16 cellular contexts compared by ENCODE assay signal in the genomic region with DNA sequence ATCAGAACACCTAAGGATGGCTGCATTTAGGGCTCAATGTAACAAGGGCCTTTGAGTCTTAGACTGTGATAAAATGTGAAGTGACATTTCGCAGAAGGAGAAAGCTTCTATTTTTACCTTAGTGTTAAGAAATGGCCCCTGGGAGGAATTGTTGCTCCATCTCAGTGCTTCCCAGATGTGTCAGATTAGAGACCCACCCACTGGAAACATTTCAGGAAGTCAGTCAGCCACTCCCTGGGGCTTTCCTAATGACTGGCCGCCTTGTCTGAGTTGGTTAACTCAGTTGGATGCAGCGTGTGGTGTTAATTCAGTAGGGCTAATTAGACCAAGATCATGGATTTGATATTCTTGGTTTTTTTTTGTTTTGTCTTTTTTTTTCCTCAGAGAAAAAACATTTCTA.
DNase-seq lines count a peak whose midpoint lies in the region; ATAC-seq and TF ChIP-seq lines count a peak whose summit lies in the region.
"Had no signal": no experiment of that assay in that cellular context is flagged by ENCODE, and none has a peak within 500 bp of the region (broad histone marks: within the 10 kb centered on the region; RNA-seq: fewer than 3 reads in every experiment).

No MANE protein-coding gene starts in this region.

- H3K4me1 ChIP-seq in left ventricle myocardium inferior (peaks cover 16% of the 10 kb centered on the region), gastrocnemius medialis (no peaks in the 10 kb centered on the region)
- H3K4me1 ChIP-seq: thyroid gland had no signal

- no peaks in the 10 kb centered on the region for H3K27me3 Mint-ChIP-seq in activated T-helper 1 cell treated with anti-CD3 and anti-CD28 coated beads, Interleukin-12 subunit alpha, Interleukin-12 subunit beta, Interleukin-2, Interleukin-4 antibody, amounts not matched to agents 30 ng/mL and 10 ng/mL and 1 ng/mL, durations not matched to agents 14 hours and 24 hours and 36 hours (ENCODE audit: insufficient read depth)
- no peaks in the 10 kb centered on the region for H3K27me3 Mint-ChIP-seq in activated naive CD8-positive, alpha-beta T cell treated with anti-CD3 and anti-CD28 coated beads, Interleukin-2, amount 50 U/mL, for 24 hours
- H3K27me3 Mint-ChIP-seq: IgD-negative memory B cell had no signal

- H3K4me3 ChIP-seq in left ventricle myocardium inferior (no peak overlapping the region), gastrocnemius medialis (no peak overlapping the region)
- H3K4me3 ChIP-seq: thyroid gland had no signal

- H3K4me3 Mint-ChIP-seq in activated T-helper 1 cell treated with anti-CD3 and anti-CD28 coated beads, Interleukin-12 subunit alpha, Interleukin-12 subunit beta, Interleukin-2, Interleukin-4 antibody, amounts not matched to agents 30 ng/mL and 10 ng/mL and 1 ng/mL, durations not matched to agents 14 hours and 24 hours and 36 hours = no peak overlapping the region
- H3K4me3 Mint-ChIP-seq in activated naive CD8-positive, alpha-beta T cell treated with anti-CD3 and anti-CD28 coated beads, Interleukin-2, amount 50 U/mL, for 24 hours = no peak overlapping the region
- H3K4me3 Mint-ChIP-seq: activated naive CD4-positive, alpha-beta T cell treated with anti-CD3 and anti-CD28 coated beads for 36 hours; IgD-negative memory B cell had no signal

- H3K27me3 ChIP-seq in left ventricle myocardium inferior (ENCODE audit: low read depth) = no peaks in the 10 kb centered on the region
- no peaks in the 10 kb centered on the region for H3K27me3 ChIP-seq in gastrocnemius medialis
- H3K27me3 ChIP-seq: thyroid gland had no signal

- H3K27ac ChIP-seq in left ventricle myocardium inferior (replicated peaks) = peak overlapping the region; percentile 36
- H3K27ac ChIP-seq in gastrocnemius medialis = no peak overlapping the region
- H3K27ac ChIP-seq: thyroid gland had no signal

- H3K9me3 ChIP-seq in left ventricle myocardium inferior (replicated peaks) (no peaks in the 10 kb centered on the region), gastrocnemius medialis (no peaks in the 10 kb centered on the region)
- H3K9me3 ChIP-seq: thyroid gland had no signal

- DNase-seq in M059J (ENCODE audit: low read depth) = peak; percentile 6
- DNase-seq in astrocyte of the hippocampus (ENCODE audit: low read depth, low spot score) = peak; percentile 35
- peak; percentile 43 for DNase-seq in left ventricle myocardium inferior
- DNase-seq in gastrocnemius medialis = peak; percentile 29 to 64
- DNase-seq in activated T-helper 1 cell treated with anti-CD3 and anti-CD28 coated beads, Interleukin-12 subunit alpha, Interleukin-12 subunit beta, Interleukin-2, Interleukin-4 antibody, amounts not matched to agents 30 ng/mL and 10 ng/mL and 1 ng/mL, durations not matched to agents 14 hours and 24 hours and 36 hours (ENCODE audit: low spot score) = no peak
- no peak for DNase-seq in NCI-H510A treated with DMSO at 0.1 percent for 48 hours (lab: John Stamatoyannopoulos, UW)
- DNase-seq in Kasumi-1 (lab: John Stamatoyannopoulos, UW) = no peak
- no peak for DNase-seq in activated naive CD8-positive, alpha-beta T cell treated with anti-CD3 and anti-CD28 coated beads, Interleukin-2, amount 50 U/mL, for 24 hours
- DNase-seq: activated CD8-positive, alpha-beta memory T cell treated with anti-CD3 and anti-CD28 coated beads for 24 hours; activated naive CD4-positive, alpha-beta T cell treated with anti-CD3 and anti-CD28 coated beads for 36 hours; DND-41; PC-3; small intestine; thyroid gland had no signal

- H3K36me3 ChIP-seq in left ventricle myocardium inferior = no peaks in the 10 kb centered on the region
- no peaks in the 10 kb centered on the region for H3K36me3 ChIP-seq in gastrocnemius medialis
- H3K36me3 ChIP-seq: thyroid gland had no signal

- H3K36me3 Mint-ChIP-seq in activated T-helper 1 cell treated with anti-CD3 and anti-CD28 coated beads, Interleukin-12 subunit alpha, Interleukin-12 subunit beta, Interleukin-2, Interleukin-4 antibody, amounts not matched to agents 30 ng/mL and 10 ng/mL and 1 ng/mL, durations not matched to agents 14 hours and 24 hours and 36 hours (ENCODE audit: low read depth) = no peaks in the 10 kb centered on the region
- no peaks in the 10 kb centered on the region for H3K36me3 Mint-ChIP-seq in activated naive CD8-positive, alpha-beta T cell treated with anti-CD3 and anti-CD28 coated beads, Interleukin-2, amount 50 U/mL, for 24 hours (ENCODE audit: low read depth)
- H3K36me3 Mint-ChIP-seq: IgD-negative memory B cell had no signal

- TF ChIP-seq CTCF in left ventricle myocardium inferior (IDR thresholded peaks at IDR 0.05; ENCODE audit: borderline replicate concordance) (no peak), gastrocnemius medialis (IDR thresholded peaks at IDR 0.05 in 4 of 5, conservative IDR thresholded peaks at IDR 0.05 in 1 of 5) (no peak)

- H3K4me1 Mint-ChIP-seq in activated T-helper 1 cell treated with anti-CD3 and anti-CD28 coated beads, Interleukin-12 subunit alpha, Interleukin-12 subunit beta, Interleukin-2, Interleukin-4 antibody, amounts not matched to agents 30 ng/mL and 10 ng/mL and 1 ng/mL, durations not matched to agents 14 hours and 24 hours and 36 hours (ENCODE audit: low read depth) = no peaks in the 10 kb centered on the region
- H3K4me1 Mint-ChIP-seq in activated naive CD8-positive, alpha-beta T cell treated with anti-CD3 and anti-CD28 coated beads, Interleukin-2, amount 50 U/mL, for 24 hours = no peaks in the 10 kb centered on the region
- H3K4me1 Mint-ChIP-seq: IgD-negative memory B cell had no signal

- intact Hi-C loops in left ventricle myocardium inferior (cut with micrococcal nuclease) (no loop called here), gastrocnemius medialis (cut with DNase I; ENCODE audit: low total_unique reads) (no loop called here)
- intact Hi-C loops in activated T-helper 1 cell treated with anti-CD3 and anti-CD28 coated beads, Interleukin-12 subunit alpha, Interleukin-12 subunit beta, Interleukin-2, Interleukin-4 antibody, amounts not matched to agents 30 ng/mL and 10 ng/mL and 1 ng/mL, durations not matched to agents 14 hours and 24 hours and 36 hours (cut with micrococcal nuclease) = no loop called here

- TF ChIP-seq POLR2A in gastrocnemius medialis (IDR thresholded peaks at IDR 0.05) = no peak

- in situ Hi-C loops in gastrocnemius medialis (cut with MboI; ENCODE audit: low sequenced_read_pairs in 4 of 4) = loop anchor here in 2 of 4 donors (25.0 kb wide), 3 partner anchors 99 to 1251 kb away; no protein-coding TSS in a partner anchor

- H3K9me3 Mint-ChIP-seq in activated T-helper 1 cell treated with anti-CD3 and anti-CD28 coated beads, Interleukin-12 subunit alpha, Interleukin-12 subunit beta, Interleukin-2, Interleukin-4 antibody, amounts not matched to agents 30 ng/mL and 10 ng/mL and 1 ng/mL, durations not matched to agents 14 hours and 24 hours and 36 hours = no peaks in the 10 kb centered on the region
- H3K9me3 Mint-ChIP-seq in activated naive CD8-positive, alpha-beta T cell treated with anti-CD3 and anti-CD28 coated beads, Interleukin-2, amount 50 U/mL, for 24 hours = no peaks in the 10 kb centered on the region
- H3K9me3 Mint-ChIP-seq: activated naive CD4-positive, alpha-beta T cell treated with anti-CD3 and anti-CD28 coated beads for 36 hours had no signal

- ATAC-seq in gastrocnemius medialis = peak; percentile 75 to 76
- no peak for ATAC-seq in activated naive CD8-positive, alpha-beta T cell treated with anti-CD3 and anti-CD28 coated beads, Interleukin-2, amount 50 U/mL, for 24 hours
- ATAC-seq: HCT116, PC-3 had no signal

- no peak overlapping the region for H3K27ac Mint-ChIP-seq in activated T-helper 1 cell treated with anti-CD3 and anti-CD28 coated beads, Interleukin-12 subunit alpha, Interleukin-12 subunit beta, Interleukin-2, Interleukin-4 antibody, amounts not matched to agents 30 ng/mL and 10 ng/mL and 1 ng/mL, durations not matched to agents 14 hours and 24 hours and 36 hours
- no peak overlapping the region for H3K27ac Mint-ChIP-seq in activated naive CD8-positive, alpha-beta T cell treated with anti-CD3 and anti-CD28 coated beads, Interleukin-2, amount 50 U/mL, for 24 hours
- H3K27ac Mint-ChIP-seq: activated naive CD4-positive, alpha-beta T cell treated with anti-CD3 and anti-CD28 coated beads for 36 hours; IgD-negative memory B cell had no signal

Comparison
In these comparisons a context has a peak if more than half of its experiments do, and no peak if none do; other contexts are left out.
1. DNase-seq: peak in M059J (single experiment), astrocyte of the hippocampus (single experiment), left ventricle myocardium inferior (single experiment) and gastrocnemius medialis (2 of 2); none in activated T-helper 1 cell treated with anti-CD3 and anti-CD28 coated beads, Interleukin-12 subunit alpha, Interleukin-12 subunit beta, Interleukin-2, Interleukin-4 antibody, amounts not matched to agents 30 ng/mL and 10 ng/mL and 1 ng/mL, durations not matched to agents 14 hours and 24 hours and 36 hours (single experiment), NCI-H510A treated with DMSO at 0.1 percent for 48 hours (single experiment), Kasumi-1 (0 of 2) and activated naive CD8-positive, alpha-beta T cell treated with anti-CD3 and anti-CD28 coated beads, Interleukin-2, amount 50 U/mL, for 24 hours (single experiment).